ENCODE assay signal across 8 cellular contexts in genomic region chr10:17430647-17431355, GRCh38. TPM values are rescaled to one million over a fixed set of nuclear protein-coding genes. Genes with fewer than 3 reads are reported as not detected.
DNase-seq lines count a peak whose midpoint lies in the region; ATAC-seq and TF ChIP-seq lines count a peak whose summit lies in the region.

No MANE protein-coding gene starts in this region.

- H3K27me3 ChIP-seq in adipocyte (replicated peaks; ENCODE audit: control insufficient read depth, insufficient read depth, low read length) = peaks cover 41% of the 10 kb centered on the region
- no peaks in the 10 kb centered on the region for H3K27me3 ChIP-seq in cardiac muscle cell
- no peaks in the 10 kb centered on the region for H3K27me3 ChIP-seq in prostate gland (replicated peaks; ENCODE audit: insufficient read depth)

- WGBS in prostate gland = 25% methylated on average over 7 of the region's 7 CpGs

- H3K4me1 Mint-ChIP-seq in HFFc6 (ENCODE audit: low read depth) = peaks cover 22% of the 10 kb centered on the region

- intact Hi-C loops in prostate gland (cut with DNase I) = no loop called here

- H3K27me3 Mint-ChIP-seq in HFFc6 (ENCODE audit: insufficient read depth) = peaks cover 16% of the 10 kb centered on the region

- H3K9me3 Mint-ChIP-seq in HFFc6 = no peaks in the 10 kb centered on the region

- H3K27ac Mint-ChIP-seq in HFFc6 = no peak overlapping the region

- DNase-seq in Caki2 (ENCODE audit: low read depth) (peak; percentile 68), HFFc6 (peak; percentile 60), SK-N-DZ (ENCODE audit: low spot score) (peak; percentile 46), adipocyte (ENCODE audit: low read depth) (peak; percentile 90), cardiac muscle cell (ENCODE audit: low read depth in 1 of 2, low spot score in 1 of 2) (peak; percentile 74 to 87), prostate gland (ENCODE audit: low spot score) (peak; percentile 83)

- no peak overlapping the region for H3K4me3 ChIP-seq in adipocyte (ENCODE audit: low read length)
- no peak overlapping the region for H3K4me3 ChIP-seq in cardiac muscle cell
- no peak overlapping the region for H3K4me3 ChIP-seq in prostate gland

- H3K4me3 Mint-ChIP-seq in HFFc6 = no peak overlapping the region; the same call in 1 of the 2 replicates

- TF ChIP-seq CTCF in HFFc6 (IDR thresholded peaks at IDR 0.05) (peak; percentile 93), cardiac muscle cell (IDR thresholded peaks at IDR 0.05; ENCODE audit: low read depth, low read length) (peak; percentile 92), prostate gland (IDR thresholded peaks at IDR 0.05) (peak; percentile 78 to 88 (median 83))

- no peaks in the 10 kb centered on the region for H3K4me1 ChIP-seq in adipocyte (ENCODE audit: control insufficient read depth, insufficient read depth, low read length)
- no peaks in the 10 kb centered on the region for H3K4me1 ChIP-seq in cardiac muscle cell (ENCODE audit: low read depth)
- H3K4me1 ChIP-seq in prostate gland (replicated peaks) = no peaks in the 10 kb centered on the region

- no peaks in the 10 kb centered on the region for H3K36me3 Mint-ChIP-seq in HFFc6 (ENCODE audit: low read depth)

- no peak for TF ChIP-seq POLR2A in prostate gland (IDR thresholded peaks at IDR 0.05)

- no peak overlapping the region for H3K9ac ChIP-seq in adipocyte (ENCODE audit: low read length)

- ATAC-seq in HG03354 (IDR thresholded peaks at IDR 0.05; ENCODE audit: poor library complexity, severe bottlenecking, unreplicated experiment) (no peak), HG02852 (IDR thresholded peaks at IDR 0.05; ENCODE audit: unreplicated experiment) (no peak)

- H3K9me3 ChIP-seq in adipocyte (ENCODE audit: control insufficient read depth, low read length) (no peaks in the 10 kb centered on the region), cardiac muscle cell (ENCODE audit: low read depth) (no peaks in the 10 kb centered on the region), prostate gland (no peaks in the 10 kb centered on the region)

- H3K36me3 ChIP-seq in adipocyte (ENCODE audit: control insufficient read depth, insufficient read depth, low read length, severe bottlenecking) (no peaks in the 10 kb centered on the region), cardiac muscle cell (no peaks in the 10 kb centered on the region), prostate gland (no peaks in the 10 kb centered on the region)

- in situ Hi-C loops in Caki2 (cut with HindIII; ENCODE audit: low pct_unique_long_range_greater_than_20kb, low sequenced_read_pairs) = no loop called here

- H3K27ac ChIP-seq in cardiac muscle cell (no peak overlapping the region), prostate gland (peak overlapping the region in 1 of 2 donors; percentile 25)

RNA-seq across cellular contexts. Expression of gene ST8SIA6, which starts 23.6 kb away (rescaled TPM):
- not detected in 2 replicates for total RNA-seq in Caki2 (2014; rRNA removed; shearing (Covaris generic); ENCODE audit: low replicate concordance)
- not detected for total RNA-seq in HFFc6 (2021; fragmentation: NEBNext Ultra II Directional; extraction: Animal tissue kit (Norgen Biotek cat#: 25700))
- polyA plus RNA-seq in SK-N-DZ (2014; cell fraction: cytosol; rRNA removed) = not detected in 2 replicates
- polyA plus RNA-seq in SK-N-DZ (2014; cell fraction: nucleus; rRNA removed) = not detected in 2 replicates
- total RNA-seq in cardiac muscle cell = not detected in 2 replicates
- polyA plus RNA-seq in cardiac muscle cell = 0.79 TPM in 1 of 2 replicates, not detected in the other
- total RNA-seq in prostate gland = 1 to 10 TPM; 1.1 to 5.6 TPM
